8 cellular contexts compared by ENCODE assay signal in the genomic region with DNA sequence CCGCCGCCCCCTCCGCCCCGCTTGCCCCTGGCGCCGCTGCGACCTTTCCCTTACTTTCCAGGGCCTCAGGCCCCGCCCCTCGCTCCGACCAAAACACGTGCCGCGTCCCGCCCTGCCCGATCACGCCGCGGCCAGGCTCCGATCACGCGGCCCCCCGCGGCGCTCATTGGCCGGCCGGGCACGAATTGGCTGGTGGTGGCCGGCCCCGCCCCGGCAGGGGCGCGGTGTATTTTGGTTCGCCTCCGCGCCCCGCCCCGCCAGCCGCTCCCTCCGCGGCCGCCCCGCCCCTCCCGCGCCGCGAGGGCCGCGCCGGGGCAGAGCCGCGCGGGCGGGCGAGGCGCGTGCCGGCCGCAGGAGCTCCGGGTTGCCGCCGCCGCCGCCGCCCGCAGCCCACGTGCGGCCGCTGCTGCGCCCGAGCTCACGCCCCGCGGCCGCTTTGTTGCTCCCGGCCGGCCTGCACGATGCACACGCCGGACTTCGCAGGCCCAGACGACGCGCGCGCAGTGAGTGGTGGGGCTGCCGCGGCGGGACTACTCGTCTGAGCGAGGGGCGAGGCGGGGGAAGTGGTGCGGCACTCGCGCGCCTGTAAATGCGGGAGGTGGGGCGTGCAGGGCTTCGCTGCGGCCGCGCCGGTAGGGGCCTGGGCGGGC. TPM values are rescaled to one million over a fixed set of nuclear protein-coding genes. Genes with fewer than 3 reads are reported as not detected.
DNase-seq lines count a peak whose midpoint lies in the region; ATAC-seq lines count a peak whose summit lies in the region.

Gene KLF11, plus strand, starts transcription at position 295 of the 650 bp plus-strand sequence. Its CDS starts 167 bp downstream, at position 462.

- no peaks in the 10 kb centered on the region for H3K27me3 ChIP-seq in mesenchymal stem cell (ENCODE audit: control insufficient read depth in 1 of 2, insufficient read depth in 1 of 2, low read length in 2 of 2)

- peak within 1 kb of the TSS in 1 of 2 experiments; percentile 99 for H3K14ac ChIP-seq in mesenchymal stem cell (ENCODE audit: low read length in 2 of 2)

- no peaks in the 10 kb centered on the region for H3K9me3 Mint-ChIP-seq in effector memory CD8-positive, alpha-beta T cell

- H2AK5ac ChIP-seq in mesenchymal stem cell (ENCODE audit: low read length, severe bottlenecking): no peak within 1 kb of the TSS

- peaks cover 12 to 18% of the 10 kb centered on the region in 2 donors for H3K4me1 Mint-ChIP-seq in effector memory CD8-positive, alpha-beta T cell (ENCODE audit: low read depth in 2 of 2)

- peaks cover 36% of the 10 kb centered on the region for H3K36me3 Mint-ChIP-seq in effector memory CD8-positive, alpha-beta T cell (ENCODE audit: insufficient read depth)

- ATAC-seq in GM19328 (IDR thresholded peaks at IDR 0.05; ENCODE audit: unreplicated experiment) (peak; percentile 57), HG03469 (IDR thresholded peaks at IDR 0.05; ENCODE audit: unreplicated experiment) (peak; percentile 40)
- ATAC-seq in effector memory CD8-positive, alpha-beta T cell (replicated peaks): peak; percentile 63

- peak within 1 kb of the TSS; percentile 59 for H2BK5ac ChIP-seq in mesenchymal stem cell (ENCODE audit: low read depth, low read length, poor library complexity, severe bottlenecking)

- H3K27ac Mint-ChIP-seq in effector memory CD8-positive, alpha-beta T cell: peak within 1 kb of the TSS; percentile 93 to 94

- WGBS in mesenchymal stem cell: 1% methylated on average over 62 of the region's 104 CpGs

- H3K4me2 ChIP-seq in mesenchymal stem cell (ENCODE audit: low read length, poor library complexity, severe bottlenecking): peak within 1 kb of the TSS; percentile 81

- peak within 1 kb of the TSS; percentile 98 for H2BK15ac ChIP-seq in mesenchymal stem cell (ENCODE audit: low read depth, poor library complexity, severe bottlenecking)

- peak within 1 kb of the TSS; percentile 86 to 94 for H3K4me3 Mint-ChIP-seq in effector memory CD8-positive, alpha-beta T cell

- no peaks in the 10 kb centered on the region for H3K27me3 Mint-ChIP-seq in effector memory CD8-positive, alpha-beta T cell

- peak within 1 kb of the TSS; percentile 98 to 99 for H3K18ac ChIP-seq in mesenchymal stem cell (ENCODE audit: low read depth in 1 of 2, low read length in 2 of 2)

- H2BK12ac ChIP-seq in mesenchymal stem cell (ENCODE audit: low read length in 2 of 2): peak within 1 kb of the TSS; percentile 91 to 97

- peaks cover 10 to 18% of the 10 kb centered on the region in 2 experiments for H3K36me3 ChIP-seq in mesenchymal stem cell (ENCODE audit: control insufficient read depth in 1 of 2, insufficient read depth in 2 of 2, low read depth in 1 of 2, low read length in 2 of 2)

- DNase-seq in AML-193 (lab: John Stamatoyannopoulos, UW) (peak; percentile 26 to 27), NCI-H774 (lab: John Stamatoyannopoulos, UW) (peak; percentile 91), mesenchymal stem cell (peak; percentile 89)
- DNase-seq in activated CD8-positive, alpha-beta memory T cell treated with anti-CD3 and anti-CD28 coated beads for 4 hours (ENCODE audit: low read depth in 2 of 2): peak; percentile 61 to 66
- DNase-seq in effector memory CD8-positive, alpha-beta T cell: peak; percentile 68 to 81 (median 80)
- peak; percentile 49 to 62 (median 61) for DNase-seq in stimulated activated CD4-positive, alpha-beta T cell treated with anti-CD3 and anti-CD28 coated beads, TNF-alpha, amount 100 ng/mL, for 48 hours (ENCODE audit: low read depth in 3 of 3)

- peak within 1 kb of the TSS; percentile 98 for H4K8ac ChIP-seq in mesenchymal stem cell (ENCODE audit: low read length)

- H4K91ac ChIP-seq in mesenchymal stem cell (ENCODE audit: low read length): peak within 1 kb of the TSS; percentile 99

- H3K23ac ChIP-seq in mesenchymal stem cell (ENCODE audit: low read length in 2 of 2): no peak within 1 kb of the TSS

- H3K27ac ChIP-seq in mesenchymal stem cell (ENCODE audit: low read length, poor library complexity, severe bottlenecking): peak within 1 kb of the TSS; percentile 34

- peak within 1 kb of the TSS; percentile 29 for H2AFZ ChIP-seq in mesenchymal stem cell (ENCODE audit: low read depth, low read length)

- H3K4ac ChIP-seq in mesenchymal stem cell (ENCODE audit: low read depth in 1 of 2, low read length in 2 of 2): peak within 1 kb of the TSS; percentile 90 to 93

- H3K79me1 ChIP-seq in mesenchymal stem cell (replicated peaks; ENCODE audit: low read length, poor library complexity, severe bottlenecking): peaks cover 7% of the 10 kb centered on the region

- H3K4me3 ChIP-seq in mesenchymal stem cell (ENCODE audit: insufficient read depth in 1 of 2, low read depth in 1 of 2, low read length in 2 of 2): peak within 1 kb of the TSS; percentile 85 to 93

- H3K4me1 ChIP-seq in mesenchymal stem cell (ENCODE audit: control insufficient read depth, insufficient read depth, low read depth, low read length): peaks cover 24% of the 10 kb centered on the region

- peak within 1 kb of the TSS; percentile 89 for H3K9ac ChIP-seq in mesenchymal stem cell (ENCODE audit: low read length)

- peak within 1 kb of the TSS; percentile 42 for H2BK120ac ChIP-seq in mesenchymal stem cell (ENCODE audit: low read depth, low read length)

- H3K9me3 ChIP-seq in mesenchymal stem cell (ENCODE audit: control insufficient read depth, low read length): no peaks in the 10 kb centered on the region

RNA-seq across cellular contexts. Expression of gene KLF11, which starts in this region (rescaled TPM):
- polyA plus RNA-seq in mesenchymal stem cell (2013, experiment 1 of 2): 7.2 TPM
- 7.1 TPM for polyA plus RNA-seq in mesenchymal stem cell (2013, experiment 2 of 2)

Comparison
In these comparisons a context has a peak if more than half of its experiments do, and no peak if none do; other contexts are left out.
1. Peak in every context shown above with its lines: DNase-seq, ATAC-seq, H3K4me3 ChIP-seq and H3K27ac ChIP-seq.
2. DNase-seq: peak in every context shown above with its lines; median percentile 91 in NCI-H774; 89 in mesenchymal stem cell; 80 in effector memory CD8-positive, alpha-beta T cell; 64 in activated CD8-positive, alpha-beta memory T cell treated with anti-CD3 and anti-CD28 coated beads for 4 hours; 61 in stimulated activated CD4-positive, alpha-beta T cell treated with anti-CD3 and anti-CD28 coated beads, TNF-alpha, amount 100 ng/mL, for 48 hours; 26 in AML-193.